In genomic region chr4:126604273-126604867, GRCh38 we compare ENCODE assay signal across 8 cellular contexts.
DNase-seq lines count a peak whose midpoint lies in the region; ATAC-seq and TF ChIP-seq lines count a peak whose summit lies in the region.

No MANE protein-coding gene starts in this region.

- no peaks in the 10 kb centered on the region for H3K9me2 ChIP-seq in OCI-LY7 (ENCODE audit: insufficient read depth, low read length)

- no peaks in the 10 kb centered on the region for H3K36me3 Mint-ChIP-seq in T-helper 17 cell (ENCODE audit: low read depth)

- H3K27ac Mint-ChIP-seq in T-helper 17 cell = no peak overlapping the region

- peak; percentile 10 for DNase-seq in DMS53 treated with DMSO at 0.1 percent for 48 hours (lab: John Stamatoyannopoulos, UW; ENCODE audit: unreplicated experiment)
- peak; percentile 19 for DNase-seq in OCI-LY7 (ENCODE audit: low spot score)
- DNase-seq in esophagus muscularis mucosa (ENCODE audit: extremely low spot score) = no peak
- DNase-seq in pons (ENCODE audit: low spot score) = peak; percentile 66
- no peak for DNase-seq in ecto neural progenitor cell (ENCODE audit: low spot score)
- no peak for DNase-seq in T-helper 17 cell
- no peak for DNase-seq in NCI-H2081 treated with DMSO at 0.1 percent for 48 hours (lab: John Stamatoyannopoulos, UW)

- no peak for TF ChIP-seq POLR2A in esophagus muscularis mucosa (IDR thresholded peaks at IDR 0.05; ENCODE audit: low read depth)

- TF ChIP-seq CTCF in OCI-LY7 (conservative IDR thresholded peaks at IDR 0.05; ENCODE audit: low read length) (peak; percentile 76), esophagus muscularis mucosa (IDR thresholded peaks at IDR 0.05) (peak; percentile 48 to 72 (median 55))

- BruUV-seq in OCI-LY7 (replicated peaks; lab: Mats Ljungman, UMichigan) = no TSS peak

- no peaks in the 10 kb centered on the region for H3K4me1 Mint-ChIP-seq in T-helper 17 cell

- CTCF ChIA-PET in OCI-LY7 (lab: Charles Lee; ENCODE audit: unreplicated experiment) = interaction anchor here (1.0 kb wide), 1 partner anchor 21 kb away, joined by 3 read pairs; no protein-coding TSS in a partner anchor

- intact Hi-C loops in OCI-LY7 (cut with micrococcal nuclease; ENCODE audit: unreplicated experiment) (no loop called here), esophagus muscularis mucosa (cut with DNase I) (loop anchor here (10.0 kb wide), 1 partner anchor 1290 kb away; the partner anchor contains the start of gene FAT4)

- H3K27me3 Mint-ChIP-seq in T-helper 17 cell = no peaks in the 10 kb centered on the region

- H3K4me1 ChIP-seq in OCI-LY7 (ENCODE audit: insufficient read depth, low read length, poor library complexity, severe bottlenecking) (no peaks in the 10 kb centered on the region), esophagus muscularis mucosa (peaks cover 0 to 6% (median 0%) of the 10 kb centered on the region in 4 donors)

- POLR2A ChIA-PET in OCI-LY7 (lab: Charles Lee) = no interaction called here

- no peaks in the 10 kb centered on the region for H4K20me1 ChIP-seq in OCI-LY7 (ENCODE audit: insufficient read depth, low read length)

- no peak overlapping the region for H3K4me3 ChIP-seq in OCI-LY7 (ENCODE audit: low read depth, low read length, poor library complexity, severe bottlenecking)
- H3K4me3 ChIP-seq in esophagus muscularis mucosa = no peak overlapping the region

- no peak overlapping the region for H2AFZ ChIP-seq in OCI-LY7 (ENCODE audit: low read length)

- H3K27ac ChIP-seq in OCI-LY7 (ENCODE audit: low read depth, low read length, poor library complexity, severe bottlenecking) (no peak overlapping the region), esophagus muscularis mucosa (replicated peaks in 1 of 4) (no peak overlapping the region)

- TF ChIP-seq EP300 in esophagus muscularis mucosa (IDR thresholded peaks at IDR 0.05) = no peak

- H3K4me3 Mint-ChIP-seq in T-helper 17 cell = no peak overlapping the region

- H3K79me2 ChIP-seq in OCI-LY7 (ENCODE audit: insufficient read depth, low read depth, low read length) = no peaks in the 10 kb centered on the region

- ATAC-seq in HG02610 (IDR thresholded peaks at IDR 0.05; ENCODE audit: unreplicated experiment) = peak; percentile 56
- no peak for ATAC-seq in T-helper 17 cell

- H3K4me2 ChIP-seq in OCI-LY7 (ENCODE audit: low read length) = no peak overlapping the region

- no peaks in the 10 kb centered on the region for H3K9me3 ChIP-seq in OCI-LY7 (ENCODE audit: low read length)
- no peaks in the 10 kb centered on the region for H3K9me3 ChIP-seq in esophagus muscularis mucosa
- H3K9me3 ChIP-seq in T-helper 17 cell (ENCODE audit: control insufficient read depth, low read length, poor library complexity, severe bottlenecking) = no peaks in the 10 kb centered on the region

- H3K36me3 ChIP-seq in OCI-LY7 (ENCODE audit: insufficient read depth, low read length) (no peaks in the 10 kb centered on the region), esophagus muscularis mucosa (no peaks in the 10 kb centered on the region)

- 52% methylated on average over 3 of the region's 3 CpGs for WGBS in esophagus muscularis mucosa

- no peaks in the 10 kb centered on the region for H3K27me3 ChIP-seq in esophagus muscularis mucosa

Comparison
In these comparisons a context has a peak if more than half of its experiments do, and no peak if none do; other contexts are left out.
1. DNase-seq: peak in DMS53 treated with DMSO at 0.1 percent for 48 hours (single experiment), OCI-LY7 (single experiment) and pons (single experiment); none in esophagus muscularis mucosa (single experiment), ecto neural progenitor cell (single experiment), T-helper 17 cell (0 of 3) and NCI-H2081 treated with DMSO at 0.1 percent for 48 hours (single experiment).